ENCODE assay signal across 1 cellular context in the genomic region with DNA sequence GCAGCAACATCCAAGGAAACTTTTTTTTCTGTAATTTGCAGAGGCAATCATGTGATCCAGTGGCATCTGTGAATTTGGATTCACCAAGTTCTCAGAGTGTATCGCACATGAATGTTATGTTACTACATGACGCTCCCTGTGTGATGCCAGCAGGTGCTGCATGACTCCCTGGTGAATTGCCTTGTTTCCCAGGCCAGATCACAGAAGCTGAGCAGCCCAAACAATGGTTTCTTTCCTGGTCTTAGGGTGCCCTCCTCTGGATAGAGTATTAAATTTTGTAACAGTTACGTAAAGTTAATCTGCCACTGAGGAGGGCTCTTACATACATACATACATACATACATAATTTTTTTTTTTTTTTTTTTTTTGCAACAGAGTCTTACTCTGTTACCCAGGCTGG.
TF ChIP-seq lines count a peak whose summit lies in the region.

No MANE protein-coding gene starts in this region.

TF ChIP-seq in GM23338, 12 proteins besides CTCF, POLR2A, EP300 and RAD21:
- no peak for TF ChIP-seq STAT1 (IDR thresholded peaks at IDR 0.05; ENCODE audit: unreplicated experiment)
- TF ChIP-seq, protein P1, sequence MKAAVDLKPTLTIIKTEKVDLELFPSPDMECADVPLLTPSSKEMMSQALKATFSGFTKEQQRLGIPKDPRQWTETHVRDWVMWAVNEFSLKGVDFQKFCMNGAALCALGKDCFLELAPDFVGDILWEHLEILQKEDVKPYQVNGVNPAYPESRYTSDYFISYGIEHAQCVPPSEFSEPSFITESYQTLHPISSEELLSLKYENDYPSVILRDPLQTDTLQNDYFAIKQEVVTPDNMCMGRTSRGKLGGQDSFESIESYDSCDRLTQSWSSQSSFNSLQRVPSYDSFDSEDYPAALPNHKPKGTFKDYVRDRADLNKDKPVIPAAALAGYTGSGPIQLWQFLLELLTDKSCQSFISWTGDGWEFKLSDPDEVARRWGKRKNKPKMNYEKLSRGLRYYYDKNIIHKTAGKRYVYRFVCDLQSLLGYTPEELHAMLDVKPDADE (IDR thresholded peaks at IDR 0.05), result no peak
- TF ChIP-seq CREB1 (CRISPR knock-in tag; IDR thresholded peaks at IDR 0.05; ENCODE audit: low read depth), result no peak
- TF ChIP-seq, protein P2, sequence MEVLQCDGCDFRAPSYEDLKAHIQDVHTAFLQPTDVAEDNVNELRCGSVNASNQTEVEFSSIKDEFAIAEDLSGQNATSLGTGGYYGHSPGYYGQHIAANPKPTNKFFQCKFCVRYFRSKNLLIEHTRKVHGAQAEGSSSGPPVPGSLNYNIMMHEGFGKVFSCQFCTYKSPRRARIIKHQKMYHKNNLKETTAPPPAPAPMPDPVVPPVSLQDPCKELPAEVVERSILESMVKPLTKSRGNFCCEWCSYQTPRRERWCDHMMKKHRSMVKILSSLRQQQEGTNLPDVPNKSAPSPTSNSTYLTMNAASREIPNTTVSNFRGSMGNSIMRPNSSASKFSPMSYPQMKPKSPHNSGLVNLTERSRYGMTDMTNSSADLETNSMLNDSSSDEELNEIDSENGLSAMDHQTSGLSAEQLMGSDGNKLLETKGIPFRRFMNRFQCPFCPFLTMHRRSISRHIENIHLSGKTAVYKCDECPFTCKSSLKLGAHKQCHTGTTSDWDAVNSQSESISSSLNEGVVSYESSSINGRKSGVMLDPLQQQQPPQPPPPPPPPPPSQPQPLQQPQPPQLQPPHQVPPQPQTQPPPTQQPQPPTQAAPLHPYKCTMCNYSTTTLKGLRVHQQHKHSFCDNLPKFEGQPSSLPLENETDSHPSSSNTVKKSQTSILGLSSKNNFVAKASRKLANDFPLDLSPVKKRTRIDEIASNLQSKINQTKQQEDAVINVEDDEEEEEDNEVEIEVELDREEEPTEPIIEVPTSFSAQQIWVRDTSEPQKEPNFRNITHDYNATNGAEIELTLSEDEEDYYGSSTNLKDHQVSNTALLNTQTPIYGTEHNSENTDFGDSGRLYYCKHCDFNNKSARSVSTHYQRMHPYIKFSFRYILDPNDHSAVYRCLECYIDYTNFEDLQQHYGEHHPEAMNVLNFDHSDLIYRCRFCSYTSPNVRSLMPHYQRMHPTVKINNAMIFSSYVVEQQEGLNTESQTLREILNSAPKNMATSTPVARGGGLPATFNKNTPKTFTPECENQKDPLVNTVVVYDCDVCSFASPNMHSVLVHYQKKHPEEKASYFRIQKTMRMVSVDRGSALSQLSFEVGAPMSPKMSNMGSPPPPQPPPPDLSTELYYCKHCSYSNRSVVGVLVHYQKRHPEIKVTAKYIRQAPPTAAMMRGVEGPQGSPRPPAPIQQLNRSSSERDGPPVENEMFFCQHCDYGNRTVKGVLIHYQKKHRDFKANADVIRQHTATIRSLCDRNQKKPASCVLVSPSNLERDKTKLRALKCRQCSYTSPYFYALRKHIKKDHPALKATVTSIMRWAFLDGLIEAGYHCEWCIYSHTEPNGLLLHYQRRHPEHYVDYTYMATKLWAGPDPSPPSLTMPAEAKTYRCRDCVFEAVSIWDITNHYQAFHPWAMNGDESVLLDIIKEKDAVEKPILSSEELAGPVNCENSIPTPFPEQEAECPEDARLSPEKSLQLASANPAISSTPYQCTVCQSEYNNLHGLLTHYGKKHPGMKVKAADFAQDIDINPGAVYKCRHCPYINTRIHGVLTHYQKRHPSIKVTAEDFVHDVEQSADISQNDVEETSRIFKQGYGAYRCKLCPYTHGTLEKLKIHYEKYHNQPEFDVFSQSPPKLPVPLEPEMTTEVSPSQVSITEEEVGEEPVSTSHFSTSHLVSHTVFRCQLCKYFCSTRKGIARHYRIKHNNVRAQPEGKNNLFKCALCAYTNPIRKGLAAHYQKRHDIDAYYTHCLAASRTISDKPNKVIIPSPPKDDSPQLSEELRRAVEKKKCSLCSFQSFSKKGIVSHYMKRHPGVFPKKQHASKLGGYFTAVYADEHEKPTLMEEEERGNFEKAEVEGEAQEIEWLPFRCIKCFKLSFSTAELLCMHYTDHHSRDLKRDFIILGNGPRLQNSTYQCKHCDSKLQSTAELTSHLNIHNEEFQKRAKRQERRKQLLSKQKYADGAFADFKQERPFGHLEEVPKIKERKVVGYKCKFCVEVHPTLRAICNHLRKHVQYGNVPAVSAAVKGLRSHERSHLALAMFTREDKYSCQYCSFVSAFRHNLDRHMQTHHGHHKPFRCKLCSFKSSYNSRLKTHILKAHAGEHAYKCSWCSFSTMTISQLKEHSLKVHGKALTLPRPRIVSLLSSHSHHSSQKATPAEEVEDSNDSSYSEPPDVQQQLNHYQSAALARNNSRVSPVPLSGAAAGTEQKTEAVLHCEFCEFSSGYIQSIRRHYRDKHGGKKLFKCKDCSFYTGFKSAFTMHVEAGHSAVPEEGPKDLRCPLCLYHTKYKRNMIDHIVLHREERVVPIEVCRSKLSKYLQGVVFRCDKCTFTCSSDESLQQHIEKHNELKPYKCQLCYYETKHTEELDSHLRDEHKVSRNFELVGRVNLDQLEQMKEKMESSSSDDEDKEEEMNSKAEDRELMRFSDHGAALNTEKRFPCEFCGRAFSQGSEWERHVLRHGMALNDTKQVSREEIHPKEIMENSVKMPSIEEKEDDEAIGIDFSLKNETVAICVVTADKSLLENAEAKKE (CRISPR knock-in tag; IDR thresholded peaks at IDR 0.05), result no peak
- no peak for TF ChIP-seq POLR2AphosphoS5 (IDR thresholded peaks at IDR 0.05; ENCODE audit: low read depth)
- TF ChIP-seq NANOG (IDR thresholded peaks at IDR 0.05; ENCODE audit: borderline replicate concordance), result no peak
- TF ChIP-seq JUNB (IDR thresholded peaks at IDR 0.05; ENCODE audit: unreplicated experiment), result no peak
- TF ChIP-seq EZH2phosphoT487 (IDR thresholded peaks at IDR 0.05; ENCODE audit: unreplicated experiment), result no peak
- TF ChIP-seq ZNF331 (CRISPR knock-in tag; IDR thresholded peaks at IDR 0.05; ENCODE audit: low read depth), result no peak
- TF ChIP-seq, protein P3, sequence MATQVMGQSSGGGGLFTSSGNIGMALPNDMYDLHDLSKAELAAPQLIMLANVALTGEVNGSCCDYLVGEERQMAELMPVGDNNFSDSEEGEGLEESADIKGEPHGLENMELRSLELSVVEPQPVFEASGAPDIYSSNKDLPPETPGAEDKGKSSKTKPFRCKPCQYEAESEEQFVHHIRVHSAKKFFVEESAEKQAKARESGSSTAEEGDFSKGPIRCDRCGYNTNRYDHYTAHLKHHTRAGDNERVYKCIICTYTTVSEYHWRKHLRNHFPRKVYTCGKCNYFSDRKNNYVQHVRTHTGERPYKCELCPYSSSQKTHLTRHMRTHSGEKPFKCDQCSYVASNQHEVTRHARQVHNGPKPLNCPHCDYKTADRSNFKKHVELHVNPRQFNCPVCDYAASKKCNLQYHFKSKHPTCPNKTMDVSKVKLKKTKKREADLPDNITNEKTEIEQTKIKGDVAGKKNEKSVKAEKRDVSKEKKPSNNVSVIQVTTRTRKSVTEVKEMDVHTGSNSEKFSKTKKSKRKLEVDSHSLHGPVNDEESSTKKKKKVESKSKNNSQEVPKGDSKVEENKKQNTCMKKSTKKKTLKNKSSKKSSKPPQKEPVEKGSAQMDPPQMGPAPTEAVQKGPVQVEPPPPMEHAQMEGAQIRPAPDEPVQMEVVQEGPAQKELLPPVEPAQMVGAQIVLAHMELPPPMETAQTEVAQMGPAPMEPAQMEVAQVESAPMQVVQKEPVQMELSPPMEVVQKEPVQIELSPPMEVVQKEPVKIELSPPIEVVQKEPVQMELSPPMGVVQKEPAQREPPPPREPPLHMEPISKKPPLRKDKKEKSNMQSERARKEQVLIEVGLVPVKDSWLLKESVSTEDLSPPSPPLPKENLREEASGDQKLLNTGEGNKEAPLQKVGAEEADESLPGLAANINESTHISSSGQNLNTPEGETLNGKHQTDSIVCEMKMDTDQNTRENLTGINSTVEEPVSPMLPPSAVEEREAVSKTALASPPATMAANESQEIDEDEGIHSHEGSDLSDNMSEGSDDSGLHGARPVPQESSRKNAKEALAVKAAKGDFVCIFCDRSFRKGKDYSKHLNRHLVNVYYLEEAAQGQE (IDR thresholded peaks at IDR 0.05; ENCODE audit: unreplicated experiment), result no peak
- no peak for TF ChIP-seq ZNF114 (CRISPR knock-in tag; IDR thresholded peaks at IDR 0.05)
- no peak for TF ChIP-seq EZH2 (IDR thresholded peaks at IDR 0.05; ENCODE audit: low read depth, unreplicated experiment)
